20 cellular contexts compared by ENCODE assay signal in the genomic region with DNA sequence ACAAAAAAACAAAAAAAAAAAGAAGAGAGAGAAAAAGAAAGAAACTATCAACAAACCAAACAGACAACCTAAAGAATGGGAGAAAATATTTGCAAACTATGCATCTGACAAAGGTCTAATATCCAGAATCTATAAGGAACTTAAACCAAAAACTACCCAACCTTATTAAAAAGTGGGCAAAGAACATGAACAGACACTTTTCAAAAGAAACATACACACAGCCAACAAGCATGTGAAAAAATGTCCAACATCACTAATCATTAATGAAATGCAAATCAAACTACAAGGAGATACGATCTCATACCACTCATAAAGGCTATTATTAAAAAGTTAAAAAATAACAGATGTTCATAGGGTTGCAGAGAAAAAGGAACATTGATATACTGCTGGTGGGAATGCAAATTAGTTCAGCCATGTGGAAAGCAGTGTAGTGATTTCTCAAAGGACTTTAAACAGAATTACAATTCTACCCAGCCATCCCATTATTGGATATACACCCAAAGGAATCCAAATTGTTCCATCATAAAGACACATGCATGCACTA. TPM values are rescaled to one million over a fixed set of nuclear protein-coding genes. Genes with fewer than 3 reads are reported as not detected.
DNase-seq lines count a peak whose midpoint lies in the region; ATAC-seq and TF ChIP-seq lines count a peak whose summit lies in the region.
"Had no signal": no experiment of that assay in that cellular context is flagged by ENCODE, and none has a peak within 500 bp of the region (broad histone marks: within the 10 kb centered on the region; RNA-seq: fewer than 3 reads in every experiment).

No MANE protein-coding gene starts in this region.

- no peak overlapping the region for H3K27ac ChIP-seq in Karpas-422 (ENCODE audit: low read length)
- no peak overlapping the region for H3K27ac ChIP-seq in endodermal cell (ENCODE audit: low read depth, low read length)
- H3K27ac ChIP-seq: C4-2B, SK-N-MC had no signal

- H3K4me2 ChIP-seq in Karpas-422 (ENCODE audit: low read depth, low read length, poor library complexity, severe bottlenecking): no peak overlapping the region

- H3K36me3 ChIP-seq in Karpas-422 (ENCODE audit: insufficient read depth, low read length) (no peaks in the 10 kb centered on the region), endodermal cell (ENCODE audit: control insufficient read depth, insufficient read depth, low read length) (no peaks in the 10 kb centered on the region)

- H3K27me3 Mint-ChIP-seq in naive B cell (no peaks in the 10 kb centered on the region), endodermal cell (ENCODE audit: insufficient read depth) (peaks cover 11% of the 10 kb centered on the region)

- no peaks in the 10 kb centered on the region for H3K27me3 ChIP-seq in Karpas-422 (ENCODE audit: low read length)
- no peaks in the 10 kb centered on the region for H3K27me3 ChIP-seq in endodermal cell (ENCODE audit: control insufficient read depth, insufficient read depth, low read length, poor library complexity, severe bottlenecking)

- no peaks in the 10 kb centered on the region for H3K79me2 ChIP-seq in Karpas-422 (ENCODE audit: low read length)

- no peaks in the 10 kb centered on the region for H4K20me1 ChIP-seq in Karpas-422 (ENCODE audit: insufficient read depth, low read depth, low read length)

- H3K36me3 Mint-ChIP-seq in naive B cell: peaks cover 0 to 19% of the 10 kb centered on the region in 2 donors
- H3K36me3 Mint-ChIP-seq in endodermal cell (ENCODE audit: low read depth): peaks cover 23% of the 10 kb centered on the region

- peak; percentile 42 for ATAC-seq in GM18858 (IDR thresholded peaks at IDR 0.05; ENCODE audit: unreplicated experiment)
- ATAC-seq in HG03135 (IDR thresholded peaks at IDR 0.05; ENCODE audit: unreplicated experiment): peak; percentile 54
- peak; percentile 74 for ATAC-seq in naive B cell (ENCODE audit: low read depth in 2 of 2)
- ATAC-seq in HG02884 (IDR thresholded peaks at IDR 0.05; ENCODE audit: unreplicated experiment): no peak
- no peak for ATAC-seq in GM21447 (IDR thresholded peaks at IDR 0.05; ENCODE audit: unreplicated experiment)
- ATAC-seq: Right ventricle myocardium inferior had no signal

- H3K4me1 ChIP-seq in Karpas-422 (ENCODE audit: low read length): peaks cover 16% of the 10 kb centered on the region
- H3K4me1 ChIP-seq in endodermal cell (ENCODE audit: control insufficient read depth, insufficient read depth, low read length): no peaks in the 10 kb centered on the region

- TF ChIP-seq CTCF in endodermal cell (conservative IDR thresholded peaks at IDR 0.05): no peak

- no CpG with 5 or more reads among the region's 1 CpG for WGBS in endodermal cell (ENCODE audit: insufficient coverage in 1 of 2, insufficient read length in 1 of 2), 2 experiments

- H3K9me3 ChIP-seq in Karpas-422 (ENCODE audit: low read length) (peaks cover 11% of the 10 kb centered on the region; the same call in 1 of the 2 replicates), endodermal cell (ENCODE audit: control insufficient read depth, low read length) (peaks cover 6% of the 10 kb centered on the region)

- no peaks in the 10 kb centered on the region for H3K9me2 ChIP-seq in Karpas-422 (replicated peaks; ENCODE audit: insufficient read depth, low read length)

- H3K4me3 Mint-ChIP-seq in naive B cell: peak overlapping the region in 5 of 8 donors; percentile 8 to 52 (median 37)
- no peak overlapping the region for H3K4me3 Mint-ChIP-seq in endodermal cell
- H3K4me3 Mint-ChIP-seq: T-helper 2 cell treated with Interferon-gamma antibody and Interleukin-4, amounts not matched to agents 5 μg/mL and 100 μg/mL, for 36 hours had no signal

- H2AFZ ChIP-seq in Karpas-422 (ENCODE audit: low read length): no peak overlapping the region

- DNase-seq in Karpas-422 (peak; percentile 65), naive B cell (no peak), endodermal cell (no peak), nucleus accumbens (lab: John Stamatoyannopoulos, UW) (no peak)
- DNase-seq: ACHN; DMS79 treated with DMSO at 0.1 percent for 48 hours; H7; MM.1S; NCI-H1105 treated with DMSO at 0.1 percent for 48 hours; NCI-H1694; NCI-H2081 treated with DMSO at 0.1 percent for 48 hours; NK-92 treated with Interleukin-12 subunit alpha and Interleukin-12 subunit beta, amount 100 ng/mL, for 24 hours had no signal

- H3K27ac Mint-ChIP-seq in naive B cell (no peak overlapping the region), endodermal cell (no peak overlapping the region)
- H3K27ac Mint-ChIP-seq: T-helper 2 cell treated with Interferon-gamma antibody and Interleukin-4, amounts not matched to agents 5 μg/mL and 100 μg/mL, for 36 hours had no signal

- H3K4me3 ChIP-seq in Karpas-422 (ENCODE audit: low read length) (no peak overlapping the region), endodermal cell (ENCODE audit: low read length) (no peak overlapping the region)
- H3K4me3 ChIP-seq: SK-N-MC had no signal

- H3K4me1 Mint-ChIP-seq in naive B cell (peaks cover 8 to 67% (median 17%) of the 10 kb centered on the region in 3 donors), endodermal cell (no peaks in the 10 kb centered on the region)

- H3K9ac ChIP-seq in Karpas-422 (ENCODE audit: low read length) (no peak overlapping the region), endodermal cell (ENCODE audit: extremely low read depth, low read length, poor library complexity, severe bottlenecking) (no peak overlapping the region)

- peaks cover 9 to 45% (median 25%) of the 10 kb centered on the region in 7 donors for H3K9me3 Mint-ChIP-seq in naive B cell
- H3K9me3 Mint-ChIP-seq in endodermal cell: peaks cover 51% of the 10 kb centered on the region

RNA-seq across cellular contexts. Expression of a gene that starts 7.2 kb away (rescaled TPM):
- total RNA-seq in Karpas-422 (2014; rRNA removed; shearing (Covaris generic); ENCODE audit: low replicate concordance): 72.9 and 77.6 TPM in 2 replicates
- polyA plus RNA-seq in naive B cell (ENCODE audit: low read depth in 6 of 6): 100 to 1,000 TPM; 145 to 229 (median 186) TPM
- total RNA-seq in endodermal cell: 10 to 100 TPM; 38.4 to 40.9 TPM
- 22.3 TPM for polyA plus RNA-seq in endodermal cell (2013, experiment 1 of 2)
- polyA plus RNA-seq in endodermal cell (2013, experiment 2 of 2): 18.8 TPM

Comparison
In these comparisons a context has a peak if more than half of its experiments do, and no peak if none do; other contexts are left out.
1. ATAC-seq: peak in GM18858 (single experiment), HG03135 (single experiment) and naive B cell (2 of 2); none in HG02884 (single experiment) and GM21447 (single experiment).